ENCODE assay signal across 24 cellular contexts in genomic region chr18:65601775-65602174, GRCh38.
"Had no signal": no experiment of that assay in that cellular context is flagged by ENCODE, and none has a peak within 500 bp of the region (broad histone marks: within the 10 kb centered on the region; RNA-seq: fewer than 3 reads in every experiment).

No MANE protein-coding gene starts in this region.

- H3K4me3 ChIP-seq: colonic mucosa, coronary artery, dorsolateral prefrontal cortex, esophagus muscularis mucosa, esophagus squamous epithelium, gastrocnemius medialis, gastroesophageal sphincter, heart left ventricle, heart right ventricle had no signal

- H3K36me3 ChIP-seq: colonic mucosa, esophagus muscularis mucosa, esophagus squamous epithelium, gastrocnemius medialis, gastroesophageal sphincter, heart left ventricle, heart right ventricle had no signal

- H3K4me1 ChIP-seq: colonic mucosa, esophagus muscularis mucosa, esophagus squamous epithelium, foreskin keratinocyte, gastrocnemius medialis, gastroesophageal sphincter, heart left ventricle, heart right ventricle had no signal

- ATAC-seq: effector memory CD8-positive, alpha-beta T cell; esophagus mucosa; foreskin keratinocyte; gastrocnemius medialis; gastroesophageal sphincter; heart left ventricle; heart right ventricle had no signal

- H3K27ac ChIP-seq: colonic mucosa, coronary artery, dorsolateral prefrontal cortex, epithelial cell of prostate, esophagus muscularis mucosa, esophagus squamous epithelium, foreskin keratinocyte, gastrocnemius medialis, gastroesophageal sphincter, heart left ventricle, heart right ventricle had no signal

- DNase-seq: colonic mucosa; cortex of kidney; dermis blood vessel endothelial cell; dorsolateral prefrontal cortex; effector CD4-positive, alpha-beta T cell; effector CD8-positive, alpha-beta T cell; effector memory CD4-positive, alpha-beta T cell; effector memory CD8-positive, alpha-beta T cell; endodermal cell; erythroblast; esophagus squamous epithelium; foreskin fibroblast; foreskin keratinocyte; foreskin melanocyte; gastrocnemius medialis; glutamatergic neuron; head of caudate nucleus; heart left ventricle; heart right ventricle had no signal

- H3K9me3 ChIP-seq: colonic mucosa, esophagus muscularis mucosa, esophagus squamous epithelium, gastrocnemius medialis, gastroesophageal sphincter, heart left ventricle, heart right ventricle had no signal

- H3K27me3 ChIP-seq: colonic mucosa, dorsolateral prefrontal cortex, esophagus muscularis mucosa, esophagus squamous epithelium, foreskin keratinocyte, gastrocnemius medialis, gastroesophageal sphincter, heart left ventricle, heart right ventricle had no signal
